1 cellular context compared by ENCODE assay signal in the genomic region with DNA sequence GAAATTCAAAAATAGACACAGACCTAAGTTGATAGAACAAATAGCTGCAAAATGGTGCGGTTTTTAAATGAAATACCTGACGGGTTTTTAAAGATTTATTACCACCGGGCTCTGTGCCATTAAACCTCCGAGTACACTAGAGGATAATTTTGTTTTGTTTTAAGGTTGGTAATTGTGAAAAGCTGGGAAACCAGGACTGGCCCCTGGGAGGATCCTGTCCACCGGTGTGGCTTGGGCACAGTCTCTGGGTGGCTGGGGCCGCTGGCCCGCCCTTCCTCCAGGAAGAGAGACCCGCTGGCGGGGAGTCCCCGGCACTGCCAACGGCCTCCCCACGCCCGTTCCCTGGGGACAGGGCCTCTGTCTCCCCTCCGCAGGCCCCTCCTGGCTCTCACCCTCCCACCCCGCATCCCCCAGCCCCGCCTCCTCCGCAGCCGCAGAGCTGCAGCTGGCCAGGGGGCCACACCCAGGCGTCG.
TF ChIP-seq lines count a peak whose summit lies in the region.

No MANE protein-coding gene starts in this region.

TF ChIP-seq in IMR-90, 13 proteins besides CTCF, POLR2A, EP300 and RAD21:
- TF ChIP-seq, protein P1, sequence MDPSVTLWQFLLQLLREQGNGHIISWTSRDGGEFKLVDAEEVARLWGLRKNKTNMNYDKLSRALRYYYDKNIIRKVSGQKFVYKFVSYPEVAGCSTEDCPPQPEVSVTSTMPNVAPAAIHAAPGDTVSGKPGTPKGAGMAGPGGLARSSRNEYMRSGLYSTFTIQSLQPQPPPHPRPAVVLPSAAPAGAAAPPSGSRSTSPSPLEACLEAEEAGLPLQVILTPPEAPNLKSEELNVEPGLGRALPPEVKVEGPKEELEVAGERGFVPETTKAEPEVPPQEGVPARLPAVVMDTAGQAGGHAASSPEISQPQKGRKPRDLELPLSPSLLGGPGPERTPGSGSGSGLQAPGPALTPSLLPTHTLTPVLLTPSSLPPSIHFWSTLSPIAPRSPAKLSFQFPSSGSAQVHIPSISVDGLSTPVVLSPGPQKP (IDR thresholded peaks at IDR 0.05; ENCODE audit: borderline replicate concordance, low read depth, low read length), result no peak
